1 cellular context compared by ENCODE assay signal in genomic region chr14:88063807-88064206, GRCh38.
TF ChIP-seq lines count a peak whose summit lies in the region.

No MANE protein-coding gene starts in this region.

TF ChIP-seq in K562, 482 proteins besides CTCF, POLR2A, EP300 and RAD21:
- TF ChIP-seq MNT (conservative IDR thresholded peaks at IDR 0.05), result no peak
- TF ChIP-seq DLX4 (CRISPR knock-in tag; IDR thresholded peaks at IDR 0.05), result no peak
- TF ChIP-seq YY1 (IDR thresholded peaks at IDR 0.05; ENCODE audit: borderline replicate concordance in 1 of 3, control insufficient read depth in 1 of 3, extremely low read depth in 1 of 3, insufficient read depth in 3 of 3, insufficient read length in 1 of 3, insufficient replicate concordance in 2 of 3, low read depth in 1 of 3, low read length in 2 of 3), result peak in 1 of 3 experiments; percentile 14
- TF ChIP-seq ZNF780A (CRISPR knock-in tag; IDR thresholded peaks at IDR 0.05), result no peak
- TF ChIP-seq SMAD2 (IDR thresholded peaks at IDR 0.05; ENCODE audit: low read depth, low read length), result no peak
- no peak for TF ChIP-seq HDGF (IDR thresholded peaks at IDR 0.05)
- TF ChIP-seq ARID3B (CRISPR knock-in tag; IDR thresholded peaks at IDR 0.05; ENCODE audit: borderline replicate concordance), result no peak
- peak; percentile 84 for TF ChIP-seq USF2 (CRISPR knock-in tag; IDR thresholded peaks at IDR 0.05)
- TF ChIP-seq ZNF655 (CRISPR knock-in tag; IDR thresholded peaks at IDR 0.05), result no peak
- TF ChIP-seq USF1 (CRISPR knock-in tag; IDR thresholded peaks at IDR 0.05), result peak; percentile 74
- TF ChIP-seq ZNF395 (CRISPR knock-in tag; IDR thresholded peaks at IDR 0.05), result no peak
- no peak for TF ChIP-seq ZNF699 (CRISPR knock-in tag; IDR thresholded peaks at IDR 0.05; ENCODE audit: insufficient replicate concordance)
- peak; percentile 73 for TF ChIP-seq RAD51 (IDR thresholded peaks at IDR 0.05; ENCODE audit: borderline replicate concordance, low read depth)
- TF ChIP-seq MGA (IDR thresholded peaks at IDR 0.05), result peak; percentile 51; the same call in 1 of the 2 replicates
- no peak for TF ChIP-seq ZNF354B (CRISPR knock-in tag; IDR thresholded peaks at IDR 0.05)
- TF ChIP-seq L3MBTL2 (IDR thresholded peaks at IDR 0.05), result peak; percentile 41; the same call in 1 of the 2 replicates
- TF ChIP-seq PCBP1 (IDR thresholded peaks at IDR 0.05; ENCODE audit: low read depth, low read length, poor library complexity, severe bottlenecking), result no peak
- TF ChIP-seq TFAP4 (CRISPR knock-in tag; IDR thresholded peaks at IDR 0.05; ENCODE audit: borderline replicate concordance), result no peak
- TF ChIP-seq ZKSCAN1 (IDR thresholded peaks at IDR 0.05; ENCODE audit: low read depth, low read length), result no peak
- no peak for TF ChIP-seq HNRNPUL1 (IDR thresholded peaks at IDR 0.05; ENCODE audit: low read length)
- TF ChIP-seq ZBTB26 (CRISPR knock-in tag; IDR thresholded peaks at IDR 0.05), result no peak
- TF ChIP-seq NFYB (IDR thresholded peaks at IDR 0.05; ENCODE audit: extremely low read depth, insufficient read length), result peak; percentile 2
- no peak for TF ChIP-seq MCM2 (IDR thresholded peaks at IDR 0.05; ENCODE audit: low read depth)
- TF ChIP-seq BHLHE40 (IDR thresholded peaks at IDR 0.05; ENCODE audit: low read length), result no peak
- no peak for TF ChIP-seq KLF16 (IDR thresholded peaks at IDR 0.05)
